11 cellular contexts compared by ENCODE assay signal in genomic region chrX:155394747-155395276, GRCh38. TPM values are rescaled to one million over a fixed set of nuclear protein-coding genes. Genes with fewer than 3 reads are reported as not detected.
DNase-seq lines count a peak whose midpoint lies in the region; ATAC-seq and TF ChIP-seq lines count a peak whose summit lies in the region.
"Not testable (repeated sequence)": the region's sequence is repeated elsewhere in the genome, so short reads cannot be mapped to it uniquely, and the experiment has no call there.
"Had no signal": no experiment of that assay in that cellular context is flagged by ENCODE, and none has a peak within 500 bp of the region (broad histone marks: within the 10 kb centered on the region; RNA-seq: fewer than 3 reads in every experiment).

No MANE protein-coding gene starts in this region.

- BruUV-seq in PC-3 (replicated peaks; lab: Mats Ljungman, UMichigan): not testable (repeated sequence)

- H3K27me3 ChIP-seq in PC-3 (ENCODE audit: low read length): not testable (repeated sequence)

- H3K4me1 Mint-ChIP-seq in activated T-cell treated with anti-CD3 and anti-CD28 coated beads, Interleukin-2, amount 50 U/mL, for 72 hours (ENCODE audit: low read depth): not testable (repeated sequence)

- not testable (repeated sequence) for H4K20me1 ChIP-seq in PC-3 (ENCODE audit: low read length)

- H3K4me3 Mint-ChIP-seq in activated T-cell treated with anti-CD3 and anti-CD28 coated beads, Interleukin-2, amount 50 U/mL, for 72 hours: peak overlapping the region in 1 of 2 donors; percentile 54

- POLR2A ChIA-PET in PC-3 (lab: Charles Lee; ENCODE audit: unreplicated experiment): not testable (repeated sequence)

- not testable (repeated sequence) for H3K9me2 ChIP-seq in PC-3 (replicated peaks; ENCODE audit: low read length)

- H3K27ac ChIP-seq in PC-3 (ENCODE audit: low read length): not testable (repeated sequence)

- peak; percentile 70 for ATAC-seq in PC-3
- not testable (repeated sequence) for ATAC-seq in activated T-cell treated with anti-CD3 and anti-CD28 coated beads, Interleukin-2, amount 50 U/mL, for 72 hours (replicated peaks in 1 of 2); stimulated activated naive CD8-positive, alpha-beta T cell treated with anti-CD3 and anti-CD28 coated beads, Interleukin-15, Interleukin-2, amounts not matched to agents 100 U/mL and 50 U/mL, for 24 hours

- not testable (repeated sequence) for H3K4me1 ChIP-seq in PC-3 (ENCODE audit: insufficient read depth, low read length)

- intact Hi-C loops in PC-3 (cut with micrococcal nuclease): not testable (repeated sequence)

- not testable (repeated sequence) for H3K9me3 Mint-ChIP-seq in activated T-cell treated with anti-CD3 and anti-CD28 coated beads, Interleukin-2, amount 50 U/mL, for 72 hours

- H3K27me3 Mint-ChIP-seq in activated T-cell treated with anti-CD3 and anti-CD28 coated beads, Interleukin-2, amount 50 U/mL, for 72 hours (ENCODE audit: low read depth): not testable (repeated sequence)

- H3K4me2 ChIP-seq in PC-3 (ENCODE audit: low read length): peak overlapping the region; percentile 28; the same call in 1 of the 2 replicates

- peak overlapping the region; percentile 79 for H3K27ac Mint-ChIP-seq in activated T-cell treated with anti-CD3 and anti-CD28 coated beads, Interleukin-2, amount 50 U/mL, for 72 hours

- DNase-seq in CMK (ENCODE audit: low read depth): peak; percentile 49
- DNase-seq in HT1080 (ENCODE audit: low read depth): peak; percentile 7
- DNase-seq in PC-3: peak; percentile 76
- peak; percentile 8 for DNase-seq in T1000 (lab: John Stamatoyannopoulos, UW)
- peak; percentile 2 for DNase-seq in activated CD4-positive, alpha-beta T cell treated with anti-CD3 and anti-CD28 coated beads for 48 hours
- DNase-seq in activated T-cell treated with anti-CD3 and anti-CD28 coated beads, Interleukin-2, amount 50 U/mL, for 72 hours: not testable (repeated sequence)
- DNase-seq in foreskin melanocyte: peak; percentile 73
- peak; percentile 11 for DNase-seq in stimulated activated naive CD8-positive, alpha-beta T cell treated with anti-CD3 and anti-CD28 coated beads, Interleukin-15, Interleukin-2, amounts not matched to agents 100 U/mL and 50 U/mL, for 24 hours

- H2AFZ ChIP-seq in PC-3 (ENCODE audit: low read length): not testable (repeated sequence)

- H3K9ac ChIP-seq in PC-3 (ENCODE audit: low read length): not testable (repeated sequence)

- not testable (repeated sequence) for H3K36me3 Mint-ChIP-seq in activated T-cell treated with anti-CD3 and anti-CD28 coated beads, Interleukin-2, amount 50 U/mL, for 72 hours (ENCODE audit: insufficient read depth in 2 of 2)

- not testable (repeated sequence) for H3F3A ChIP-seq in PC-3 (ENCODE audit: low read length, unreplicated experiment)

- not testable (repeated sequence) for H3K4me3 ChIP-seq in PC-3 (ENCODE audit: low read length)

- H3K9me3 ChIP-seq in PC-3 (ENCODE audit: low read length): not testable (repeated sequence)

- not testable (repeated sequence) for TF ChIP-seq CTCF in PC-3 (conservative IDR thresholded peaks at IDR 0.05; ENCODE audit: low read depth, low read length)

- CTCF ChIA-PET in PC-3 (lab: Charles Lee): not testable (repeated sequence)

- not testable (repeated sequence) for H3K36me3 ChIP-seq in PC-3 (ENCODE audit: low read depth, low read length)

- H3K79me2 ChIP-seq in PC-3 (ENCODE audit: low read length): not testable (repeated sequence)

RNA-seq across cellular contexts. Expression of gene F8A2, which starts 12.9 kb away (rescaled TPM):
- not detected in 2 replicates for total RNA-seq in HT1080 (2014; rRNA removed; shearing (Covaris generic))
- not detected in 2 replicates for polyA plus RNA-seq in HT1080 (2015; cell fraction: cytosol; rRNA removed)
- polyA plus RNA-seq in HT1080 (2015; cell fraction: nucleus; rRNA removed): not detected in 2 replicates
- total RNA-seq in PC-3 (2014; rRNA removed): not detected in 2 replicates
- total RNA-seq in activated T-cell treated with anti-CD3 and anti-CD28 coated beads, Interleukin-2, amount 50 U/mL, for 72 hours: not detected
- total RNA-seq: A673, IMR-90, LHCN-M2 had no signal
- polyA plus RNA-seq: IMR-90 had no signal
